8 cellular contexts compared by ENCODE assay signal in the genomic region with DNA sequence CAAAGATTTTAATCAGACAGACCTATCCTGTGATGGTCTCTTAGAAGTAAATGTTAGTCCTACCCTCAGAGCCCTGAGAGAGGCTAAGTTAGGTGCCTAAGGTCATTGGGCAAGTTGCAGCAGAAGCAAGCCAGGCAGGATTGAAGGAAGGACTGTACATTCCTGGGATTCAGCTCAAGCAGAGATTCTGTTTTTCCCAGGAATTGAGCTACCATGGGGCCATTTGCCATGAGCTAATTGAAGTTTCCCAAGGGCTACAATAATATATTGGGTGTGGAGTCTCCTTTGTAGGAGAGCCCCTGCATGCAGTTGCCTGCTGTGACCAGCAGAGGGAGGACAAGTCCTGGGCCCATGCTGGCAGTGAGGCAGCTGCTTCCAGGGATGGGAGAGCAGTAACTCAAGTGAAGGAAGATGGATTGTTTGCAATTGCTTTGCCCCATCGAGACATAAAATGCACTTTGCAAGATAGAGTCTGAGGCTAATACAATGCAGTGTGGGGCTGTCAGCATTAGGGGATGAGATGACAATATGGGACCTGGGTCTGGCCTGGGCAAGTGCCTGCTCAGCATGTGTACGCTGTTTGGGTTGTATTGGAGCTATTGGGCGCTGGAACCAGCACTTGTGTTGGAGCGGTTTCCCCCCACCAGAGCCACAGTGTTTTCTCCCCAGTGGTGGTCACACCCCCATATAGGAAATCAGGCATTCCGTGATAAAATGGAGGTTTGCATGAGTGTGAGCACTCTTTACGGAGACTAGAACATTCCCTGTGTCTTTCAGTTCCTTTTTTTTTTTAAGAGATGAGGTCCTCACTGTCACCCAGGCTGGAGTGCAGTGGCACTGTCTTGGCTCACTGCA. TPM values are rescaled to one million over a fixed set of nuclear protein-coding genes. Genes with fewer than 3 reads are reported as not detected.
DNase-seq lines count a peak whose midpoint lies in the region; ATAC-seq lines count a peak whose summit lies in the region.

No MANE protein-coding gene starts in this region.

- no peak overlapping the region for H2BK5ac ChIP-seq in mesenchymal stem cell (ENCODE audit: low read depth, low read length, poor library complexity, severe bottlenecking)

- no peaks in the 10 kb centered on the region for H3K36me3 Mint-ChIP-seq in activated CD4-positive, alpha-beta memory T cell treated with anti-CD3 and anti-CD28 coated beads for 36 hours

- no peak overlapping the region for H3K27ac Mint-ChIP-seq in activated CD4-positive, alpha-beta memory T cell treated with anti-CD3 and anti-CD28 coated beads for 36 hours

- H4K8ac ChIP-seq in mesenchymal stem cell (ENCODE audit: low read length), result no peak overlapping the region

- H3K4me3 ChIP-seq in mesenchymal stem cell (ENCODE audit: insufficient read depth in 1 of 2, low read depth in 1 of 2, low read length in 2 of 2), result no peak overlapping the region

- no peak overlapping the region for H3K4me3 Mint-ChIP-seq in activated CD4-positive, alpha-beta memory T cell treated with anti-CD3 and anti-CD28 coated beads for 36 hours

- H3K4me2 ChIP-seq in mesenchymal stem cell (ENCODE audit: low read length, poor library complexity, severe bottlenecking), result no peak overlapping the region

- no peak overlapping the region for H3K23ac ChIP-seq in mesenchymal stem cell (ENCODE audit: low read length in 2 of 2)

- peaks cover 9% of the 10 kb centered on the region for H3K4me1 ChIP-seq in mesenchymal stem cell (ENCODE audit: control insufficient read depth, insufficient read depth, low read depth, low read length)

- no peak overlapping the region for H3K27ac ChIP-seq in mesenchymal stem cell (ENCODE audit: low read length, poor library complexity, severe bottlenecking)

- no peak overlapping the region for H3K18ac ChIP-seq in mesenchymal stem cell (ENCODE audit: low read depth in 1 of 2, low read length in 2 of 2)

- no peak overlapping the region for H4K91ac ChIP-seq in mesenchymal stem cell (ENCODE audit: low read length)

- H3K27me3 Mint-ChIP-seq in activated CD4-positive, alpha-beta memory T cell treated with anti-CD3 and anti-CD28 coated beads for 36 hours, result no peaks in the 10 kb centered on the region

- peak; percentile 38 for DNase-seq in GM04504 (ENCODE audit: low read depth)
- DNase-seq in NCI-H748 (lab: John Stamatoyannopoulos, UW; ENCODE audit: unreplicated experiment), result peak; percentile 63
- DNase-seq in activated CD4-positive, alpha-beta memory T cell treated with anti-CD3 and anti-CD28 coated beads for 36 hours, result peak; percentile 79
- peak; percentile 60 for DNase-seq in effector CD4-positive, alpha-beta T cell
- peak; percentile 60 for DNase-seq in mesenchymal stem cell
- DNase-seq in stimulated activated CD8-positive, alpha-beta memory T cell treated with anti-CD3 and anti-CD28 coated beads, Interleukin-15, amount 100 ng/mL, for 4 hours (ENCODE audit: low read depth in 2 of 2), result peak; percentile 27 to 31

- CTCF ChIA-PET in activated CD4-positive, alpha-beta memory T cell treated with anti-CD3 and anti-CD28 coated beads for 36 hours (lab: Charles Lee), result interaction anchor here (0.6 to 6.3 kb wide), 31 partner anchors 10 to 1203 kb away, joined by 3 to 86 read pairs (median 4); partner anchors contain the start of genes C20orf203, COMMD7 and SUN5

- H3K79me1 ChIP-seq in mesenchymal stem cell (replicated peaks; ENCODE audit: low read length, poor library complexity, severe bottlenecking), result no peaks in the 10 kb centered on the region

- H3K9ac ChIP-seq in mesenchymal stem cell (ENCODE audit: low read length), result no peak overlapping the region

- no peak overlapping the region for H2BK15ac ChIP-seq in mesenchymal stem cell (ENCODE audit: low read depth, poor library complexity, severe bottlenecking)

- ATAC-seq in HG03432 (IDR thresholded peaks at IDR 0.05; ENCODE audit: unreplicated experiment), result peak; percentile 41
- no peak for ATAC-seq in HG03521 (IDR thresholded peaks at IDR 0.05; ENCODE audit: unreplicated experiment)

- H2BK120ac ChIP-seq in mesenchymal stem cell (ENCODE audit: low read depth, low read length), result no peak overlapping the region

- H3K4ac ChIP-seq in mesenchymal stem cell (ENCODE audit: low read depth in 1 of 2, low read length in 2 of 2), result no peak overlapping the region

- H3K4me1 Mint-ChIP-seq in activated CD4-positive, alpha-beta memory T cell treated with anti-CD3 and anti-CD28 coated beads for 36 hours (ENCODE audit: low read depth), result peaks cover 31% of the 10 kb centered on the region

- no peak overlapping the region for H2BK12ac ChIP-seq in mesenchymal stem cell (ENCODE audit: low read length in 2 of 2)

- H3K9me3 Mint-ChIP-seq in activated CD4-positive, alpha-beta memory T cell treated with anti-CD3 and anti-CD28 coated beads for 36 hours, result no peaks in the 10 kb centered on the region

- H2AFZ ChIP-seq in mesenchymal stem cell (ENCODE audit: low read depth, low read length), result no peak overlapping the region

- no peaks in the 10 kb centered on the region for H3K27me3 ChIP-seq in mesenchymal stem cell (ENCODE audit: control insufficient read depth in 1 of 2, insufficient read depth in 1 of 2, low read length in 2 of 2)

- 67% methylated on average over 6 of the region's 6 CpGs for WGBS in mesenchymal stem cell

- peaks cover 26 to 77% of the 10 kb centered on the region in 2 experiments for H3K36me3 ChIP-seq in mesenchymal stem cell (ENCODE audit: control insufficient read depth in 1 of 2, insufficient read depth in 2 of 2, low read depth in 1 of 2, low read length in 2 of 2)

- intact Hi-C loops in activated CD4-positive, alpha-beta memory T cell treated with anti-CD3 and anti-CD28 coated beads for 36 hours (cut with micrococcal nuclease), result loop anchor here (1.0 to 5.0 kb wide), 7 partner anchors 29 to 507 kb away; partner anchors contain the start of genes EFCAB8 and MAPRE1

- H3K14ac ChIP-seq in mesenchymal stem cell (ENCODE audit: low read length in 2 of 2), result no peak overlapping the region

- POLR2A ChIA-PET in activated CD4-positive, alpha-beta memory T cell treated with anti-CD3 and anti-CD28 coated beads for 36 hours (lab: Charles Lee), result no interaction called here

- no peak overlapping the region for H2AK5ac ChIP-seq in mesenchymal stem cell (ENCODE audit: low read length, severe bottlenecking)

- H3K9me3 ChIP-seq in mesenchymal stem cell (ENCODE audit: control insufficient read depth, low read length), result no peaks in the 10 kb centered on the region

RNA-seq across cellular contexts. Expression of gene DNMT3B, which starts 27.9 kb away (rescaled TPM):
- total RNA-seq in activated CD4-positive, alpha-beta memory T cell treated with anti-CD3 and anti-CD28 coated beads for 36 hours, result 1 to 10 TPM; 1.7 to 2.0 TPM
- 3.1 TPM for polyA plus RNA-seq in mesenchymal stem cell (2013, experiment 1 of 2)
- polyA plus RNA-seq in mesenchymal stem cell (2013, experiment 2 of 2), result 2.9 TPM

RNA-seq across cellular contexts. Expression of gene MAPRE1, which starts 29.6 kb away (rescaled TPM):
- total RNA-seq in activated CD4-positive, alpha-beta memory T cell treated with anti-CD3 and anti-CD28 coated beads for 36 hours, result 100 to 1,000 TPM; 131 to 133 TPM
- polyA plus RNA-seq in mesenchymal stem cell (2013, experiment 1 of 2), result 75.9 TPM
- 76.3 TPM for polyA plus RNA-seq in mesenchymal stem cell (2013, experiment 2 of 2)

RNA-seq across cellular contexts. Expression of gene COMMD7, which starts 46.9 kb away (rescaled TPM):
- 10 to 100 TPM; 38.1 to 39.6 TPM for total RNA-seq in activated CD4-positive, alpha-beta memory T cell treated with anti-CD3 and anti-CD28 coated beads for 36 hours
- 75.5 TPM for polyA plus RNA-seq in mesenchymal stem cell (2013, experiment 1 of 2)
- 79.7 TPM for polyA plus RNA-seq in mesenchymal stem cell (2013, experiment 2 of 2)

Comparison
In these comparisons a context has a peak if more than half of its experiments do, and no peak if none do; other contexts are left out.
1. DNase-seq: peak in every context shown above with its lines; median percentile 79 in activated CD4-positive, alpha-beta memory T cell treated with anti-CD3 and anti-CD28 coated beads for 36 hours; 63 in NCI-H748; 60 in effector CD4-positive, alpha-beta T cell; 60 in mesenchymal stem cell; 38 in GM04504; 29 in stimulated activated CD8-positive, alpha-beta memory T cell treated with anti-CD3 and anti-CD28 coated beads, Interleukin-15, amount 100 ng/mL, for 4 hours.